In the genomic region with DNA sequence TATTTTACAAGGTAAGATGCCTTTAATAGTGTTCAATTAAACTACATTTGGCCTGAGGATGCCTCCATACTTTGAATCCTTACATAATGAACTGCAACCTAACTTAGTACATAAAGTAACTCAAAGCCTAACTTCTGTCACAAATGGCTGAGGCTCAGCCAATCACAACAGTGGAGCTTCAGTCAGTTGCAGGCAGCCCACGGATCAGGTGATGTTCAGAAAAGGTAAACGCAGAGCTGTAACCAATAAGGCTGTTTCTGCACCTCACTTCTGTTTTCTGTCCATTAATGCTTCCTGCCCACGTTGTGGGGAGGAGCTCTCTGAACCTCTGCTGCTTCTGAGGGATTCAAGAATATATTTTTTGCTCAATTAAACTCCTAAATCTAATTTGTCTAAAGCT, we compare ENCODE assay signal across 10 cellular contexts.
DNase-seq lines count a peak whose midpoint lies in the region; ATAC-seq and TF ChIP-seq lines count a peak whose summit lies in the region.
"Had no signal": no experiment of that assay in that cellular context is flagged by ENCODE, and none has a peak within 500 bp of the region (broad histone marks: within the 10 kb centered on the region; RNA-seq: fewer than 3 reads in every experiment).

No MANE protein-coding gene starts in this region.

- intact Hi-C loops in adrenal gland (cut with DNase I) = no loop called here

- 46 to 63% (median 51%) methylated on average over 3 of the region's 3 CpGs for WGBS in adrenal gland, 4 donors

- TF ChIP-seq POLR2A in adrenal gland (IDR thresholded peaks at IDR 0.05) = no peak

- no peaks in the 10 kb centered on the region for H3K27me3 ChIP-seq in GM06990 (replicated peaks; ENCODE audit: control insufficient read depth, insufficient read depth, low read length)
- no peaks in the 10 kb centered on the region for H3K27me3 ChIP-seq in adrenal gland
- H3K27me3 ChIP-seq: heart right ventricle had no signal

- H3K4me1 ChIP-seq in adrenal gland (replicated peaks in 1 of 2) = no peaks in the 10 kb centered on the region

- no peaks in the 10 kb centered on the region for H3K9me3 ChIP-seq in adrenal gland (replicated peaks in 1 of 3)

- H3K4me3 ChIP-seq in GM06990 (replicated peaks; ENCODE audit: low read depth, low read length) (no peak overlapping the region), adrenal gland (no peak overlapping the region)
- H3K4me3 ChIP-seq: heart right ventricle had no signal

- DNase-seq in GM06990 (ENCODE audit: extremely low read depth, insufficient read length) (peak; percentile 54), GM19238 (ENCODE audit: insufficient read length, low spot score) (peak; percentile 18), RPMI8226 (peak; percentile 43), CD1c-positive myeloid dendritic cell (ENCODE audit: extremely low spot score) (no peak), adrenal gland (no peak), HPDE6-E6E7 (ENCODE audit: extremely low spot score) (no peak), epidermal melanocyte (ENCODE audit: insufficient read length, low spot score) (no peak)
- DNase-seq: heart right ventricle, SIG-M5 had no signal

- H3K36me3 ChIP-seq in GM06990 (ENCODE audit: control insufficient read depth, insufficient read depth, low read length) (no peaks in the 10 kb centered on the region), adrenal gland (replicated peaks in 1 of 2) (no peaks in the 10 kb centered on the region)
- H3K36me3 ChIP-seq: heart right ventricle had no signal

- no peak overlapping the region for H3K27ac ChIP-seq in adrenal gland

- peak; percentile 83 for ATAC-seq in HG02885 (IDR thresholded peaks at IDR 0.05; ENCODE audit: poor library complexity, unreplicated experiment)

- TF ChIP-seq CTCF in GM06990 (IDR thresholded peaks at IDR 0.05; ENCODE audit: insufficient read depth, low read length, poor library complexity, severe bottlenecking) (no peak), adrenal gland (IDR thresholded peaks at IDR 0.05) (no peak)

Comparison
In these comparisons a context has a peak if more than half of its experiments do, and no peak if none do; other contexts are left out.
1. DNase-seq: peak in GM06990 (single experiment), GM19238 (single experiment) and RPMI8226 (single experiment); none in CD1c-positive myeloid dendritic cell (single experiment), adrenal gland (0 of 7), HPDE6-E6E7 (single experiment) and epidermal melanocyte (single experiment).